In the genomic region with DNA sequence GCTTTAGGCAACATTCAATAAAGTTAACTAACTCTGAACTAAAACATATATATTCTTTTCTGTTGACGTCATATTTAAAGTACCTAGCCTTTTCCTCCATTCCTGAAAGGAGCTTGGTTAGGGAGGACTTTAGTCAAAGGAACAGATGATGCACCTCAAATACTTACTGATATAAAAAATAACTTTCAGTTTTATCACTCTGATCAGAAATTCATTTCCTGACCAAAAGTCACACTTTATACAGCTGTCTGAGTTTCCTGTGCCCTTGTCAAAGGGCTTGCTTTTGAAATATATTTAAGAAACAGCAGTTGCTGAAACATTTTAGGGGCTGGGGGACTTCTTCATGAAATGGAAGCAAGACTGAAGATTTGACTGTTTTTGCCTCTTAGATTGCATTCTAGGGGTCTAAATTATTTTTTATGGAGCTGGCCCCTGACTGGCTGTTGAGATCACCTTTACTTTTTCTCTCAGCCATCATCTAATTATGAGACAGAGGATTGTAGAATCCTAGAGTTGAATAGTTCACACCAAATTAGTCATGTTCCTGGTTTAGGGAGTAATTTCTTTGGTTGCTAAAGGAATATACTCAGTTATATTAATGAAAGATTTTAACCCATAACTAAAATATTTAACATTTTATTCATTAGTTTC, we compare ENCODE assay signal across 20 cellular contexts. TPM values are rescaled to one million over a fixed set of nuclear protein-coding genes. Genes with fewer than 3 reads are reported as not detected.
DNase-seq lines count a peak whose midpoint lies in the region; ATAC-seq, FAIRE-seq and TF ChIP-seq lines count a peak whose summit lies in the region.
"Had no signal": no experiment of that assay in that cellular context is flagged by ENCODE, and none has a peak within 500 bp of the region (broad histone marks: within the 10 kb centered on the region; RNA-seq: fewer than 3 reads in every experiment).

No MANE protein-coding gene starts in this region.

- H3K9ac ChIP-seq in endothelial cell of umbilical vein (replicated peaks; ENCODE audit: extremely low read depth, insufficient read depth, low read length) = no peak overlapping the region

- no peaks in the 10 kb centered on the region for H3K36me3 ChIP-seq in endothelial cell of umbilical vein (ENCODE audit: control insufficient read depth in 2 of 2, extremely low read depth in 1 of 2, insufficient read depth in 2 of 2, low read length in 2 of 2)
- H3K36me3 ChIP-seq: cardiac muscle cell had no signal

- intact Hi-C loops in activated naive CD4-positive, alpha-beta T cell treated with anti-CD3 and anti-CD28 coated beads for 36 hours (cut with micrococcal nuclease) = loop anchor here (1.0 to 10.0 kb wide), 7 partner anchors 25 to 450 kb away; partner anchors contain the start of genes GLCCI1 and MIOS
- intact Hi-C loops in activated CD4-positive, alpha-beta memory T cell treated with anti-CD3 and anti-CD28 coated beads for 36 hours (cut with micrococcal nuclease) = loop anchor here (1.0 to 5.0 kb wide), 5 partner anchors 18 to 93 kb away; no protein-coding TSS in a partner anchor
- intact Hi-C loops in endothelial cell of umbilical vein (cut with micrococcal nuclease) = no loop called here

- peaks cover 47% of the 10 kb centered on the region for H3K4me1 Mint-ChIP-seq in activated naive CD4-positive, alpha-beta T cell treated with anti-CD3 and anti-CD28 coated beads for 36 hours (ENCODE audit: low read depth)
- peaks cover 40% of the 10 kb centered on the region for H3K4me1 Mint-ChIP-seq in activated CD4-positive, alpha-beta memory T cell treated with anti-CD3 and anti-CD28 coated beads for 36 hours (ENCODE audit: low read depth)
- H3K4me1 Mint-ChIP-seq in stimulated activated naive CD8-positive, alpha-beta T cell treated with anti-CD3 and anti-CD28 coated beads, Interleukin-15, amount 100 ng/mL, for 72 hours = peaks cover 18% of the 10 kb centered on the region

- no peak overlapping the region for H3K4me3 ChIP-seq in endothelial cell of umbilical vein (replicated peaks in 1 of 3; ENCODE audit: insufficient read depth in 1 of 3, low read depth in 1 of 3, low read length in 3 of 3)
- H3K4me3 ChIP-seq: cardiac muscle cell, esophagus muscularis mucosa had no signal

- no peak for DNase-seq in activated naive CD4-positive, alpha-beta T cell treated with anti-CD3 and anti-CD28 coated beads for 36 hours
- no peak for DNase-seq in activated naive CD4-positive, alpha-beta T cell treated with anti-CD3 and anti-CD28 coated beads, Interleukin-2, amount 50 U/mL, for 16 hours
- no peak for DNase-seq in activated CD4-positive, alpha-beta memory T cell treated with anti-CD3 and anti-CD28 coated beads for 36 hours
- DNase-seq in endothelial cell of umbilical vein (ENCODE audit: low read depth, low spot score) (peak; percentile 38), NCI-H2029 treated with DMSO at 0.1 percent for 48 hours (lab: John Stamatoyannopoulos, UW) (no peak), amniotic stem cell (lab: John Stamatoyannopoulos, UW) (no peak), AML-193 (lab: John Stamatoyannopoulos, UW) (no peak)
- no peak for DNase-seq in stimulated activated naive CD8-positive, alpha-beta T cell treated with anti-CD3 and anti-CD28 coated beads, Interleukin-15, amount 100 ng/mL, for 72 hours
- DNase-seq: activated B cell treated with CpG ODN at 0.5 μM for 24 hours; activated CD8-positive, alpha-beta memory T cell treated with anti-CD3 and anti-CD28 coated beads, Interleukin-2, amount 50 U/mL, for 4 hours; left cardiac atrium; MM.1S; NCI-H1436 treated with DMSO at 0.1 percent for 48 hours; NCI-H2171 treated with DMSO at 0.1 percent for 48 hours; NCI-H748 treated with DMSO at 0.1 percent for 48 hours; OCI-M1; SIG-M5; stimulated activated CD8-positive, alpha-beta memory T cell treated with anti-CD3 and anti-CD28 coated beads, Interleukin-4, amount 100 ng/mL, for 48 hours had no signal

- H3K79me2 ChIP-seq in endothelial cell of umbilical vein (ENCODE audit: control insufficient read depth, insufficient read depth, low read length) = no peaks in the 10 kb centered on the region

- no peaks in the 10 kb centered on the region for H3K27me3 Mint-ChIP-seq in activated naive CD4-positive, alpha-beta T cell treated with anti-CD3 and anti-CD28 coated beads for 36 hours (ENCODE audit: low read depth)
- H3K27me3 Mint-ChIP-seq in activated CD4-positive, alpha-beta memory T cell treated with anti-CD3 and anti-CD28 coated beads for 36 hours = no peaks in the 10 kb centered on the region
- no peaks in the 10 kb centered on the region for H3K27me3 Mint-ChIP-seq in stimulated activated naive CD8-positive, alpha-beta T cell treated with anti-CD3 and anti-CD28 coated beads, Interleukin-15, amount 100 ng/mL, for 72 hours
- H3K27me3 Mint-ChIP-seq: activated B cell treated with CpG ODN at 0.5 μM for 24 hours had no signal

- no TSS peak for BruUV-seq in endothelial cell of umbilical vein (replicated peaks; lab: Mats Ljungman, UMichigan)

- CTCF ChIA-PET in activated naive CD4-positive, alpha-beta T cell treated with anti-CD3 and anti-CD28 coated beads for 36 hours (lab: Charles Lee) = no interaction called here
- CTCF ChIA-PET in activated CD4-positive, alpha-beta memory T cell treated with anti-CD3 and anti-CD28 coated beads for 36 hours (lab: Charles Lee) = interaction anchor here (0.7 to 0.9 kb wide), 3 partner anchors 18 to 334 kb away, joined by 3 to 4 read pairs (median 3); no protein-coding TSS in a partner anchor
- CTCF ChIA-PET in endothelial cell of umbilical vein (lab: Charles Lee) = interaction anchor here (1.0 to 1.3 kb wide), 2 partner anchors 45 to 334 kb away, joined by 4 read pairs; no protein-coding TSS in a partner anchor

- H3K4me2 ChIP-seq in endothelial cell of umbilical vein (ENCODE audit: insufficient read depth, low read length) = no peak overlapping the region

- no peak for TF ChIP-seq POLR2A in endothelial cell of umbilical vein (IDR thresholded peaks at IDR 0.05; ENCODE audit: low read depth, low read length)

- H3K9me1 ChIP-seq in endothelial cell of umbilical vein (replicated peaks; ENCODE audit: control insufficient read depth, extremely low read depth, insufficient read depth, low read length) = no peaks in the 10 kb centered on the region

- TF ChIP-seq CTCF in endothelial cell of umbilical vein (IDR thresholded peaks at IDR 0.05; ENCODE audit: extremely low read depth in 1 of 2, insufficient read depth in 1 of 2, low read depth in 1 of 2, low read length in 2 of 2) = no peak

- H3K27ac Mint-ChIP-seq in activated naive CD4-positive, alpha-beta T cell treated with anti-CD3 and anti-CD28 coated beads for 36 hours = peak overlapping the region; percentile 68
- peak overlapping the region; percentile 56 for H3K27ac Mint-ChIP-seq in activated CD4-positive, alpha-beta memory T cell treated with anti-CD3 and anti-CD28 coated beads for 36 hours
- peak overlapping the region in 1 of 2 donors; percentile 61 for H3K27ac Mint-ChIP-seq in stimulated activated naive CD8-positive, alpha-beta T cell treated with anti-CD3 and anti-CD28 coated beads, Interleukin-15, amount 100 ng/mL, for 72 hours
- H3K27ac Mint-ChIP-seq: activated B cell treated with CpG ODN at 0.5 μM for 24 hours had no signal

- peaks cover 4% of the 10 kb centered on the region for H3K36me3 Mint-ChIP-seq in activated naive CD4-positive, alpha-beta T cell treated with anti-CD3 and anti-CD28 coated beads for 36 hours (ENCODE audit: low read depth)
- peaks cover 6% of the 10 kb centered on the region for H3K36me3 Mint-ChIP-seq in activated CD4-positive, alpha-beta memory T cell treated with anti-CD3 and anti-CD28 coated beads for 36 hours

- peaks cover 5% of the 10 kb centered on the region for H3K4me1 ChIP-seq in endothelial cell of umbilical vein (ENCODE audit: control insufficient read depth, extremely low read depth, insufficient read depth, low read length)

- H3K27ac ChIP-seq in endothelial cell of umbilical vein (ENCODE audit: insufficient read depth, low read depth, low read length) = no peak overlapping the region
- H3K27ac ChIP-seq: cardiac muscle cell, esophagus muscularis mucosa had no signal

- no peaks in the 10 kb centered on the region for H3K9me3 ChIP-seq in endothelial cell of umbilical vein (replicated peaks; ENCODE audit: control insufficient read depth, insufficient read depth, low read length)
- H3K9me3 ChIP-seq: esophagus muscularis mucosa had no signal

- dilution Hi-C loops in endothelial cell of umbilical vein (cut with MboI; ENCODE audit: extremely low pct_ligation_motif_present, low sequenced_read_pairs) = no loop called here

- H4K20me1 ChIP-seq in endothelial cell of umbilical vein (replicated peaks; ENCODE audit: control insufficient read depth, extremely low read depth, insufficient read depth, low read length) = no peaks in the 10 kb centered on the region

- no peaks in the 10 kb centered on the region for H3K9me3 Mint-ChIP-seq in activated naive CD4-positive, alpha-beta T cell treated with anti-CD3 and anti-CD28 coated beads for 36 hours
- no peaks in the 10 kb centered on the region for H3K9me3 Mint-ChIP-seq in activated CD4-positive, alpha-beta memory T cell treated with anti-CD3 and anti-CD28 coated beads for 36 hours
- H3K9me3 Mint-ChIP-seq in stimulated activated naive CD8-positive, alpha-beta T cell treated with anti-CD3 and anti-CD28 coated beads, Interleukin-15, amount 100 ng/mL, for 72 hours = no peaks in the 10 kb centered on the region
- H3K9me3 Mint-ChIP-seq: activated B cell treated with CpG ODN at 0.5 μM for 24 hours had no signal

- H2AFZ ChIP-seq in endothelial cell of umbilical vein (ENCODE audit: low read depth, low read length) = no peak overlapping the region

- POLR2A ChIA-PET in activated CD4-positive, alpha-beta memory T cell treated with anti-CD3 and anti-CD28 coated beads for 36 hours (lab: Charles Lee) = interaction anchor here (1.0 kb wide), 1 partner anchor 111 kb away, joined by 6 read pairs; no protein-coding TSS in a partner anchor
- POLR2A ChIA-PET in endothelial cell of umbilical vein (lab: Charles Lee) = no interaction called here

- H3K4me3 Mint-ChIP-seq in activated naive CD4-positive, alpha-beta T cell treated with anti-CD3 and anti-CD28 coated beads for 36 hours = peak overlapping the region; percentile 4
- H3K4me3 Mint-ChIP-seq in activated CD4-positive, alpha-beta memory T cell treated with anti-CD3 and anti-CD28 coated beads for 36 hours = no peak overlapping the region
- peak overlapping the region; percentile 10 to 37 for H3K4me3 Mint-ChIP-seq in stimulated activated naive CD8-positive, alpha-beta T cell treated with anti-CD3 and anti-CD28 coated beads, Interleukin-15, amount 100 ng/mL, for 72 hours
- H3K4me3 Mint-ChIP-seq: activated B cell treated with CpG ODN at 0.5 μM for 24 hours had no signal

- peak; percentile 66 for ATAC-seq in stimulated activated naive CD8-positive, alpha-beta T cell treated with anti-CD3 and anti-CD28 coated beads, Interleukin-15, amount 100 ng/mL, for 72 hours
- ATAC-seq: left cardiac atrium had no signal

- peak; percentile 18 for FAIRE-seq in endothelial cell of umbilical vein (lab: Jason Lieb, UNC)

- H3K27me3 ChIP-seq in endothelial cell of umbilical vein (ENCODE audit: control insufficient read depth in 2 of 2, insufficient read depth in 2 of 2, low read length in 2 of 2) = no peaks in the 10 kb centered on the region
- H3K27me3 ChIP-seq: cardiac muscle cell, esophagus muscularis mucosa had no signal

RNA-seq across cellular contexts. Expression of gene GLCCI1, which starts 46.6 kb away (rescaled TPM):
- total RNA-seq in activated naive CD4-positive, alpha-beta T cell treated with anti-CD3 and anti-CD28 coated beads for 36 hours = 10 to 100 TPM; 12.9 to 13.3 TPM
- total RNA-seq in activated CD4-positive, alpha-beta memory T cell treated with anti-CD3 and anti-CD28 coated beads for 36 hours = 10 to 100 TPM in 1 of 2 experiments, 1 to 10 TPM in 1; 8.6 to 11.5 TPM
- 5.1 and 5.6 TPM in 2 replicates for total RNA-seq in endothelial cell of umbilical vein
- polyA plus RNA-seq in endothelial cell of umbilical vein = 2.3 and 2.9 TPM in 2 replicates
- polyA plus RNA-seq in endothelial cell of umbilical vein (2011; cell fraction: cytosol; rRNA removed) = 2.1 and 2.5 TPM in 2 replicates
- polyA plus RNA-seq in endothelial cell of umbilical vein (2011; cell fraction: nucleus; rRNA removed) = 5.3 and 7.2 TPM in 2 replicates
- 4.0 and 5.2 TPM in 2 replicates for polyA plus RNA-seq in endothelial cell of umbilical vein (2012)
- polyA minus RNA-seq in endothelial cell of umbilical vein = 10.0 and 11.8 TPM in 2 replicates
- 30.6 TPM for polyA minus RNA-seq in endothelial cell of umbilical vein (2011; cell fraction: cytosol; rRNA and poly(A)+ RNA removed)
- 16.3 and 19.2 TPM in 2 replicates for polyA minus RNA-seq in endothelial cell of umbilical vein (2011; cell fraction: nucleus; rRNA and poly(A)+ RNA removed)
